1 cellular context compared by ENCODE assay signal in genomic region chr17:30809867-30810266, GRCh38.
TF ChIP-seq lines count a peak whose summit lies in the region.

No MANE protein-coding gene starts in this region.

TF ChIP-seq in GM23338, 12 proteins besides CTCF, POLR2A, EP300 and RAD21 (continued from another document):
- TF ChIP-seq ZNF462 (CRISPR knock-in tag; IDR thresholded peaks at IDR 0.05), result no peak
